In the genomic region with DNA sequence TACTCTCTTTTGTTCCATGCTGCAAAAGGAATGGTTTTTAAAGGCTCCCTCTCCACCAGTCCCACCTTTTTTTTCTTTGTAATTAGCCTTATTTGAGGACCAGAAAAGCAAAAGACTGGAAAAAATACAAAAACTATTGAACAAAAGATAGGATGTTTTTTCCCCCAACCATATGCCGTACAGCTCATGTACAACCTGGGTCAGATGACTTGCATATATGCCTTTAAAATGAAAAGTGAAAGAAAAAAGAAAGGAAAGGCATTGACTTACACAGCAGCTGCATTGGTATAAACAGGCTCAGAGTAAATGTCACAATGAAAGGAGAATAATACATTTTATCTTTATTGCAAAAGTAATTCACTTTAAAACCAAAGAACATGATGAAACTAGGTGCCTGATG, we compare ENCODE assay signal across 14 cellular contexts.
DNase-seq lines count a peak whose midpoint lies in the region; ATAC-seq and TF ChIP-seq lines count a peak whose summit lies in the region.
"Had no signal": no experiment of that assay in that cellular context is flagged by ENCODE, and none has a peak within 500 bp of the region (broad histone marks: within the 10 kb centered on the region; RNA-seq: fewer than 3 reads in every experiment).

No MANE protein-coding gene starts in this region.

- no TSS peak for BruUV-seq in MCF 10A (replicated peaks; lab: Mats Ljungman, UMichigan)

- peaks cover 11% of the 10 kb centered on the region for H3K4me1 Mint-ChIP-seq in activated CD4-positive, alpha-beta T cell treated with anti-CD3 and anti-CD28 coated beads for 36 hours
- peaks cover 25% of the 10 kb centered on the region for H3K4me1 Mint-ChIP-seq in neural crest cell
- H3K4me1 Mint-ChIP-seq in MCF 10A (ENCODE audit: insufficient read depth, unreplicated experiment): no peaks in the 10 kb centered on the region
- H3K4me1 Mint-ChIP-seq: nephron progenitor cell had no signal

- TF ChIP-seq CTCF in neural crest cell (conservative IDR thresholded peaks at IDR 0.05) (no peak), MCF 10A (IDR thresholded peaks at IDR 0.05; ENCODE audit: unreplicated experiment) (no peak), left lung (IDR thresholded peaks at IDR 0.05) (no peak)

- peak overlapping the region; percentile 50 for H3K4me3 Mint-ChIP-seq in activated CD4-positive, alpha-beta T cell treated with anti-CD3 and anti-CD28 coated beads for 36 hours
- H3K4me3 Mint-ChIP-seq in neural crest cell (no peak overlapping the region), MCF 10A (ENCODE audit: unreplicated experiment) (no peak overlapping the region)
- H3K4me3 Mint-ChIP-seq: nephron progenitor cell had no signal

- no peaks in the 10 kb centered on the region for H3K27me3 Mint-ChIP-seq in activated CD4-positive, alpha-beta T cell treated with anti-CD3 and anti-CD28 coated beads for 36 hours
- no peaks in the 10 kb centered on the region for H3K27me3 Mint-ChIP-seq in neural crest cell (ENCODE audit: low read depth)
- H3K27me3 Mint-ChIP-seq in MCF 10A (ENCODE audit: insufficient read depth, unreplicated experiment): no peaks in the 10 kb centered on the region

- DNase-seq in activated CD4-positive, alpha-beta T cell treated with anti-CD3 and anti-CD28 coated beads for 36 hours: no peak
- no peak for DNase-seq in activated CD4-positive, alpha-beta T cell treated with anti-CD3 and anti-CD28 coated beads for 4 hours
- DNase-seq in NAMALWA (ENCODE audit: low spot score) (peak; percentile 18), neural crest cell (ENCODE audit: low read depth, low spot score) (no peak), MCF 10A (ENCODE audit: unreplicated experiment) (no peak), iPS-NIHi7 (ENCODE audit: extremely low spot score) (no peak), left lung (no peak)
- DNase-seq: cortex of kidney; hippocampal formation; NCI-H187 treated with DMSO at 0.1 percent for 48 hours; nephron progenitor cell; stimulated activated CD4-positive, alpha-beta T cell treated with anti-CD3 and anti-CD28 coated beads, Interleukin-4, amount 100 ng/mL, for 24 hours had no signal

- H3K27ac Mint-ChIP-seq in activated CD4-positive, alpha-beta T cell treated with anti-CD3 and anti-CD28 coated beads for 36 hours: peak overlapping the region; percentile 78
- H3K27ac Mint-ChIP-seq in neural crest cell (ENCODE audit: unreplicated experiment): peak overlapping the region; percentile 78
- no peak overlapping the region for H3K27ac Mint-ChIP-seq in MCF 10A (ENCODE audit: low read depth, unreplicated experiment)
- H3K27ac Mint-ChIP-seq: nephron progenitor cell had no signal

- H3K27ac ChIP-seq in left lung: no peak overlapping the region
- H3K27ac ChIP-seq: SJSA1 had no signal

- no peaks in the 10 kb centered on the region for H3K27me3 ChIP-seq in left lung
- H3K27me3 ChIP-seq: SJSA1 had no signal

- no peaks in the 10 kb centered on the region for H3K4me1 ChIP-seq in left lung
- H3K4me1 ChIP-seq: SJSA1 had no signal

- no peaks in the 10 kb centered on the region for H3K36me3 ChIP-seq in left lung
- H3K36me3 ChIP-seq: SJSA1 had no signal

- CTCF ChIA-PET in activated CD4-positive, alpha-beta T cell treated with anti-CD3 and anti-CD28 coated beads for 36 hours (lab: Charles Lee): interaction anchor here (0.6 to 0.9 kb wide), 3 partner anchors 15 to 1066 kb away, joined by 3 to 7 read pairs (median 3); no protein-coding TSS in a partner anchor
- CTCF ChIA-PET in MCF 10A (lab: Yijun Ruan, JAX): interaction anchor here (0.6 to 0.7 kb wide), 2 partner anchors 23 to 460 kb away, joined by 3 to 7 read pairs; no protein-coding TSS in a partner anchor

- POLR2A ChIA-PET in activated CD4-positive, alpha-beta T cell treated with anti-CD3 and anti-CD28 coated beads for 36 hours (lab: Charles Lee): interaction anchor here (0.6 kb wide), 1 partner anchor 149 kb away, joined by 3 read pairs; no protein-coding TSS in a partner anchor
- POLR2A ChIA-PET in MCF 10A (lab: Yijun Ruan, JAX): interaction anchor here (0.7 to 0.9 kb wide), 2 partner anchors 9 to 71 kb away, joined by 4 read pairs; no protein-coding TSS in a partner anchor

- ATAC-seq in activated CD4-positive, alpha-beta T cell treated with anti-CD3 and anti-CD28 coated beads for 36 hours: peak; percentile 99
- ATAC-seq in GM21717 (IDR thresholded peaks at IDR 0.05; ENCODE audit: unreplicated experiment) (peak; percentile 90), left lung (no peak)

- H3K36me3 Mint-ChIP-seq in activated CD4-positive, alpha-beta T cell treated with anti-CD3 and anti-CD28 coated beads for 36 hours (ENCODE audit: low read depth): peaks cover 9% of the 10 kb centered on the region
- H3K36me3 Mint-ChIP-seq in neural crest cell (ENCODE audit: low read depth) (no peaks in the 10 kb centered on the region), MCF 10A (ENCODE audit: insufficient read depth, unreplicated experiment) (no peaks in the 10 kb centered on the region)

- intact Hi-C loops in activated CD4-positive, alpha-beta T cell treated with anti-CD3 and anti-CD28 coated beads for 36 hours (cut with DNase I, micrococcal nuclease): no loop called here
- intact Hi-C loops in MCF 10A (cut with micrococcal nuclease): no loop called here
- intact Hi-C loops in left lung (cut with DNase I): no loop called here

- H3K9me3 ChIP-seq in left lung: no peaks in the 10 kb centered on the region
- H3K9me3 ChIP-seq: SJSA1 had no signal

- no peaks in the 10 kb centered on the region for H3K9me3 Mint-ChIP-seq in activated CD4-positive, alpha-beta T cell treated with anti-CD3 and anti-CD28 coated beads for 36 hours (ENCODE audit: low read depth)
- no peaks in the 10 kb centered on the region for H3K9me3 Mint-ChIP-seq in neural crest cell
- H3K9me3 Mint-ChIP-seq in MCF 10A (ENCODE audit: unreplicated experiment): no peaks in the 10 kb centered on the region
- H3K9me3 Mint-ChIP-seq: nephron progenitor cell had no signal

- no peak overlapping the region for H3K4me3 ChIP-seq in left lung
- H3K4me3 ChIP-seq: SJSA1 had no signal
